ENCODE assay signal across 8 cellular contexts in the genomic region with DNA sequence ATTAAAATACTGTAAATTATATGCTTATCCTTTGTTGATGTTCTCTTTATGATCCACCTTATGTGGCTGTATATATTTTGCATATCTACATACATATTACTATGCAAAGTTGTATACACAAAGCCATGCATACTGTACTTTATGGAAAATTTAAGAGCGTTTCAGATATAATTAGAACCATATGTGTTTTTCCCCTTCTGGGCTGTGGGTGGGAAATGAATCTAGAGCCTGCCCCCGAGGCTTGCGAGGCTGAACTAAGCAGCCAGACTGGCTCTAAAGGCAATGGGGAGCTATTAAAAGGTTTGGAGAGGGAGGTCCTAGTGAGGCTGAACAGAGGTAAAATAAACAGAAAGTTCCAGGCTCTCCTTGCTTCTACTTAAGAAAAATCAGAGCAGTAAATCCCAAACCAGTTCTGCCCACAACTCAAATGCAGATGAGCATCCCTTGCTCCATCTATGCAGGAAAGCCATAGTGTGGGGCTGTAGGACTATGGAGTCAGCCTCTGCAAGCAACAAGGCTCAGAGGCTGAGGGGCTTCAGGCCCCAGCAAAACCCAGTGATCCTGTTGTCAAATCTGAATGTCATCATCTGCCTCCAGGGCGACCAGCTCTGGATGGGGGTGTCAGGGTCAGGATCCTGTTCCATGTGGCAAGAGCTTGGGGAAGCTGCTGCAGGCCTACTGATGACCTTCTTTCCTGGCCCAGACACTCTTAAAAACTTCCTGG. TPM values are rescaled to one million over a fixed set of nuclear protein-coding genes. Genes with fewer than 3 reads are reported as not detected.
A peak's percentile ranks its signal among the peaks of the same experiment; 100 is the strongest.
DNase-seq lines count a peak whose midpoint lies in the region; ATAC-seq and TF ChIP-seq lines count a peak whose summit lies in the region.

No MANE protein-coding gene starts in this region.

- POLR2A ChIA-PET in CD4-positive, alpha-beta memory T cell (lab: Charles Lee; ENCODE audit: partially characterized antibody): interaction anchor here (0.9 to 13.8 kb wide), 16 partner anchors 10 to 94 kb away, joined by 3 to 161 read pairs (median 6); a partner anchor contains a TSS

- no peak overlapping the region for H3K4me3 ChIP-seq in CD4-positive, alpha-beta memory T cell (ENCODE audit: low read length in 2 of 2)

- CTCF ChIA-PET in CD4-positive, alpha-beta memory T cell (lab: Charles Lee; ENCODE audit: partially characterized antibody): interaction anchor here (0.9 to 3.6 kb wide), 13 partner anchors 13 to 133 kb away, joined by 3 to 38 read pairs (median 3); a partner anchor contains a TSS

- no peak for DNase-seq in CD4-positive, alpha-beta memory T cell
- peak; percentile 28 for DNase-seq in NAMALWA (ENCODE audit: low spot score)
- no peak for DNase-seq in chondrocyte (ENCODE audit: low spot score)
- no peak for DNase-seq in naive B cell
- no peak for DNase-seq in NCI-H226
- DNase-seq in GDM1 (lab: John Stamatoyannopoulos, UW): no peak
- DNase-seq in COLO829 (ENCODE audit: low spot score): no peak

- H3K27ac Mint-ChIP-seq in CD4-positive, alpha-beta memory T cell: peak overlapping the region; percentile 95 to 98 (median 96)
- H3K27ac Mint-ChIP-seq in chondrocyte (ENCODE audit: unreplicated experiment): peak overlapping the region; percentile 96
- peak overlapping the region in 5 of 6 donors; percentile 56 to 93 (median 86) for H3K27ac Mint-ChIP-seq in naive B cell

- no peak for ATAC-seq in naive B cell (ENCODE audit: low read depth in 2 of 2)
- no peak for ATAC-seq in HG03342 (IDR thresholded peaks at IDR 0.05; ENCODE audit: unreplicated experiment)

- no peaks in the 10 kb centered on the region for H3K27me3 Mint-ChIP-seq in CD4-positive, alpha-beta memory T cell
- H3K27me3 Mint-ChIP-seq in chondrocyte (ENCODE audit: low read depth) (no peaks in the 10 kb centered on the region), naive B cell (no peaks in the 10 kb centered on the region)

- H3K9me3 ChIP-seq in CD4-positive, alpha-beta memory T cell (ENCODE audit: control insufficient read depth in 1 of 2, low read length in 2 of 2): no peaks in the 10 kb centered on the region

- no peaks in the 10 kb centered on the region for H3K9me3 Mint-ChIP-seq in CD4-positive, alpha-beta memory T cell
- H3K9me3 Mint-ChIP-seq in chondrocyte (ENCODE audit: low read depth) (no peaks in the 10 kb centered on the region), naive B cell (no peaks in the 10 kb centered on the region)

- H3K36me3 ChIP-seq in CD4-positive, alpha-beta memory T cell (ENCODE audit: insufficient read depth, low read length): no peaks in the 10 kb centered on the region

- H3K4me1 Mint-ChIP-seq in CD4-positive, alpha-beta memory T cell: peaks cover 52 to 79% (median 65%) of the 10 kb centered on the region in 4 donors
- H3K4me1 Mint-ChIP-seq in chondrocyte (ENCODE audit: low read depth): peaks cover 65% of the 10 kb centered on the region
- H3K4me1 Mint-ChIP-seq in naive B cell: peaks cover 55 to 76% (median 70%) of the 10 kb centered on the region in 3 donors

- peak overlapping the region; percentile 74 for H3K27ac ChIP-seq in CD4-positive, alpha-beta memory T cell (ENCODE audit: low read depth, low read length)

- peaks cover 93% of the 10 kb centered on the region for H3K4me1 ChIP-seq in CD4-positive, alpha-beta memory T cell (ENCODE audit: insufficient read depth, low read length)

- no peaks in the 10 kb centered on the region for H3K36me3 Mint-ChIP-seq in CD4-positive, alpha-beta memory T cell
- H3K36me3 Mint-ChIP-seq in chondrocyte (ENCODE audit: low read depth): no peaks in the 10 kb centered on the region
- no peaks in the 10 kb centered on the region for H3K36me3 Mint-ChIP-seq in naive B cell

- no peaks in the 10 kb centered on the region for H3K27me3 ChIP-seq in CD4-positive, alpha-beta memory T cell (ENCODE audit: insufficient read depth, low read length)

- peak overlapping the region; percentile 84 to 93 (median 89) for H3K4me3 Mint-ChIP-seq in CD4-positive, alpha-beta memory T cell
- H3K4me3 Mint-ChIP-seq in chondrocyte (ENCODE audit: unreplicated experiment) (peak overlapping the region; percentile 1), naive B cell (peak overlapping the region; percentile 79 to 96 (median 90))

- no peak for TF ChIP-seq CTCF in chondrocyte (IDR thresholded peaks at IDR 0.05)

- intact Hi-C loops in CD4-positive, alpha-beta memory T cell (cut with micrococcal nuclease): loop anchor here (1.0 to 5.0 kb wide), 3 partner anchors 11 to 42 kb away; a partner anchor contains a TSS

RNA-seq across cellular contexts. Expression of a gene that starts 14.1 kb away (rescaled TPM):
- 10 to 100 TPM; 23.1 to 24.5 TPM for total RNA-seq in CD4-positive, alpha-beta memory T cell
- polyA plus RNA-seq in CD4-positive, alpha-beta memory T cell: 100 to 1,000 TPM; 154 to 635 TPM
- total RNA-seq in chondrocyte: 68.5 to 241 TPM (median 227 TPM) in 3 replicates
- polyA plus RNA-seq in naive B cell (ENCODE audit: low read depth in 6 of 6): 100 to 1,000 TPM in 1 of 6 donors, 10 to 100 TPM in 5; 22.6 to 124 (median 78.2) TPM

RNA-seq across cellular contexts. Expression of a gene that starts 43.6 kb away (rescaled TPM):
- 10 to 100 TPM; 14.3 to 17.5 TPM for total RNA-seq in CD4-positive, alpha-beta memory T cell
- polyA plus RNA-seq in CD4-positive, alpha-beta memory T cell: 10 to 100 TPM; 19.6 to 24.9 TPM
- total RNA-seq in chondrocyte: 31.6 to 36.8 TPM (median 35.4 TPM) in 3 replicates
- polyA plus RNA-seq in naive B cell (ENCODE audit: low read depth in 6 of 6): 10 to 100 TPM; 43.8 to 69.0 (median 48.4) TPM

RNA-seq across cellular contexts. Expression of a gene that starts 43.8 kb away (rescaled TPM):
- 100 to 1,000 TPM; 114 to 118 TPM for total RNA-seq in CD4-positive, alpha-beta memory T cell
- 100 to 1,000 TPM; 324 to 472 TPM for polyA plus RNA-seq in CD4-positive, alpha-beta memory T cell
- total RNA-seq in chondrocyte: 48.5 to 54.4 TPM (median 52.9 TPM) in 3 replicates
- polyA plus RNA-seq in naive B cell (ENCODE audit: low read depth in 6 of 6): 100 to 1,000 TPM; 485 to 708 (median 561) TPM

Comparison
In these comparisons a context has a peak if more than half of its experiments do, and no peak if none do; other contexts are left out.
1. H3K4me3 Mint-ChIP-seq: peak in every context shown above with its lines; median percentile 90 in naive B cell; 89 in CD4-positive, alpha-beta memory T cell; 1 in chondrocyte.